12 cellular contexts compared by ENCODE assay signal in the genomic region with DNA sequence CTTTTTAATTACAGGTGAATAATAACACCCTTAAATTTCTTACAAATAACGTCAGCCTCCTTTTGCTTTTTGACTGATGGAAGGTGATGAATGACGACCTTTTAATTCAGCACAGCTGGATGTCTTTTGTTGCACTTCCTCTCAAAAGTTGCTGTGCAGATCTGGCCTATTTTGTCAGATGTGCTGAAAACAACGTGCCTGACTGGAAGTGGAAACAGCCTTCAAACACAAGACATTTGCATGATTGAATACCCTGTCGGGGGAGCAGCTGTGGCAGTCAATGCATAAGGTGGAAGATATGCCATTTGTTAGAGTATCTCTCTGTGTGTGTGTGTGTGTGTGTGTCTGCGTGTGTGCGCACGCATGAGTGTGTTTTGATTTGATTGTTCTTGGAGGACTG.
A peak's percentile ranks its signal among the peaks of the same experiment; 100 is the strongest.
DNase-seq lines count a peak whose midpoint lies in the region; ATAC-seq and TF ChIP-seq lines count a peak whose summit lies in the region.
"Had no signal": no experiment of that assay in that cellular context is flagged by ENCODE, and none has a peak within 500 bp of the region (broad histone marks: within the 10 kb centered on the region; RNA-seq: fewer than 3 reads in every experiment).

No MANE protein-coding gene starts in this region.

- TF ChIP-seq CTCF in GM12865 (IDR thresholded peaks at IDR 0.05; ENCODE audit: insufficient read depth, low read depth, low read length, missing control alignments) (no peak), cardiac fibroblast (IDR thresholded peaks at IDR 0.05; ENCODE audit: low read depth, low read length) (no peak), tibial nerve (IDR thresholded peaks at IDR 0.05) (no peak)

- no peaks in the 10 kb centered on the region for H3K27me3 Mint-ChIP-seq in naive B cell
- H3K27me3 Mint-ChIP-seq in activated T-cell treated with anti-CD3 and anti-CD28 coated beads, Interleukin-2, amount 50 U/mL, for 72 hours (ENCODE audit: low read depth) = no peaks in the 10 kb centered on the region
- H3K27me3 Mint-ChIP-seq: CD4-positive, alpha-beta T cell had no signal

- peak overlapping the region in 1 of 8 donors; percentile 4 for H3K4me3 Mint-ChIP-seq in naive B cell
- H3K4me3 Mint-ChIP-seq in activated T-cell treated with anti-CD3 and anti-CD28 coated beads, Interleukin-2, amount 50 U/mL, for 72 hours = no peak overlapping the region
- H3K4me3 Mint-ChIP-seq: activated naive CD8-positive, alpha-beta T cell treated with anti-CD3 and anti-CD28 coated beads, Interleukin-2, amount 10 ng/mL, durations not matched to agents 7 days and 5 days; CD4-positive, alpha-beta T cell had no signal

- peaks cover 3 to 8% (median 5%) of the 10 kb centered on the region in 3 donors for H3K4me1 Mint-ChIP-seq in naive B cell
- H3K4me1 Mint-ChIP-seq in activated T-cell treated with anti-CD3 and anti-CD28 coated beads, Interleukin-2, amount 50 U/mL, for 72 hours (ENCODE audit: low read depth) = no peaks in the 10 kb centered on the region
- H3K4me1 Mint-ChIP-seq: activated naive CD8-positive, alpha-beta T cell treated with anti-CD3 and anti-CD28 coated beads, Interleukin-2, amount 10 ng/mL, durations not matched to agents 7 days and 5 days had no signal

- H3K4me3 ChIP-seq in GM12865 (ENCODE audit: low read depth, low read length) = no peak overlapping the region
- no peak overlapping the region for H3K4me3 ChIP-seq in cardiac fibroblast (replicated peaks in 1 of 2; ENCODE audit: low read depth in 2 of 2, low read length in 2 of 2)
- no peak overlapping the region for H3K4me3 ChIP-seq in tibial nerve

- peaks cover 0 to 20% (median 0%) of the 10 kb centered on the region in 4 donors for H3K4me1 ChIP-seq in tibial nerve

- TF ChIP-seq POLR2A in tibial nerve (IDR thresholded peaks at IDR 0.05) = no peak

- H3K27ac Mint-ChIP-seq in naive B cell = peak overlapping the region in 1 of 6 donors; percentile 39
- no peak overlapping the region for H3K27ac Mint-ChIP-seq in activated T-cell treated with anti-CD3 and anti-CD28 coated beads, Interleukin-2, amount 50 U/mL, for 72 hours
- H3K27ac Mint-ChIP-seq: activated naive CD8-positive, alpha-beta T cell treated with anti-CD3 and anti-CD28 coated beads, Interleukin-2, amount 10 ng/mL, durations not matched to agents 7 days and 5 days; CD4-positive, alpha-beta T cell had no signal

- WGBS in tibial nerve, 2 donors = 30 to 36% methylated on average over 7 of the region's 7 CpGs

- ATAC-seq in naive B cell (ENCODE audit: low read depth in 2 of 2) (peak; percentile 40 to 77), GM21423 (IDR thresholded peaks at IDR 0.05; ENCODE audit: unreplicated experiment) (no peak)
- ATAC-seq in activated T-cell treated with anti-CD3 and anti-CD28 coated beads, Interleukin-2, amount 50 U/mL, for 72 hours (replicated peaks in 1 of 2) = no peak
- ATAC-seq: HCT116 had no signal

- H3K36me3 ChIP-seq in tibial nerve = no peaks in the 10 kb centered on the region

- H3K9me3 ChIP-seq in tibial nerve = peaks cover 0 to 13% (median 2%) of the 10 kb centered on the region in 4 donors

- no peaks in the 10 kb centered on the region for H3K27me3 ChIP-seq in tibial nerve

- peaks cover 2 to 17% (median 4%) of the 10 kb centered on the region in 7 donors for H3K9me3 Mint-ChIP-seq in naive B cell
- no peaks in the 10 kb centered on the region for H3K9me3 Mint-ChIP-seq in activated T-cell treated with anti-CD3 and anti-CD28 coated beads, Interleukin-2, amount 50 U/mL, for 72 hours
- H3K9me3 Mint-ChIP-seq: activated naive CD8-positive, alpha-beta T cell treated with anti-CD3 and anti-CD28 coated beads, Interleukin-2, amount 10 ng/mL, durations not matched to agents 7 days and 5 days; CD4-positive, alpha-beta T cell had no signal

- H3K36me3 Mint-ChIP-seq in naive B cell = no peaks in the 10 kb centered on the region
- no peaks in the 10 kb centered on the region for H3K36me3 Mint-ChIP-seq in activated T-cell treated with anti-CD3 and anti-CD28 coated beads, Interleukin-2, amount 50 U/mL, for 72 hours (ENCODE audit: insufficient read depth in 2 of 2)
- H3K36me3 Mint-ChIP-seq: activated naive CD8-positive, alpha-beta T cell treated with anti-CD3 and anti-CD28 coated beads, Interleukin-2, amount 10 ng/mL, durations not matched to agents 7 days and 5 days had no signal

- H3K27ac ChIP-seq in tibial nerve = no peak overlapping the region

- TF ChIP-seq EP300 in tibial nerve (IDR thresholded peaks at IDR 0.05) = no peak

- peak; percentile 2 for DNase-seq in GM12865 (ENCODE audit: low read depth)
- DNase-seq in NCI-H128 (lab: John Stamatoyannopoulos, UW; ENCODE audit: unreplicated experiment) = peak; percentile 3
- DNase-seq in cardiac fibroblast (ENCODE audit: low read depth in 2 of 2) = peak; percentile 34 to 54
- peak; percentile 23 for DNase-seq in naive B cell
- DNase-seq in activated T-cell treated with anti-CD3 and anti-CD28 coated beads, Interleukin-2, amount 50 U/mL, for 72 hours = no peak
- DNase-seq in tibial nerve (ENCODE audit: low spot score in 2 of 2) = no peak
- DNase-seq in NCI-H2227 treated with DMSO at 0.1 percent for 48 hours (lab: John Stamatoyannopoulos, UW) = no peak
- DNase-seq: activated CD4-positive, CD25-positive, alpha-beta regulatory T cell treated with anti-CD3 and anti-CD28 coated beads, Interleukin-2, amount 50 U/mL, for 72 hours; activated naive CD8-positive, alpha-beta T cell treated with anti-CD3 and anti-CD28 coated beads, Interleukin-2, amount 10 ng/mL, durations not matched to agents 7 days and 5 days; CD4-positive, alpha-beta T cell had no signal

Comparison
In these comparisons a context has a peak if more than half of its experiments do, and no peak if none do; other contexts are left out.
1. DNase-seq: peak in GM12865 (single experiment), NCI-H128 (single experiment), cardiac fibroblast (2 of 2) and naive B cell (single experiment); none in activated T-cell treated with anti-CD3 and anti-CD28 coated beads, Interleukin-2, amount 50 U/mL, for 72 hours (0 of 2), tibial nerve (0 of 2) and NCI-H2227 treated with DMSO at 0.1 percent for 48 hours (single experiment).
2. ATAC-seq: peak in naive B cell (2 of 2); none in activated T-cell treated with anti-CD3 and anti-CD28 coated beads, Interleukin-2, amount 50 U/mL, for 72 hours (0 of 2) and GM21423 (single experiment).